ENCODE assay signal across 20 cellular contexts in the genomic region with DNA sequence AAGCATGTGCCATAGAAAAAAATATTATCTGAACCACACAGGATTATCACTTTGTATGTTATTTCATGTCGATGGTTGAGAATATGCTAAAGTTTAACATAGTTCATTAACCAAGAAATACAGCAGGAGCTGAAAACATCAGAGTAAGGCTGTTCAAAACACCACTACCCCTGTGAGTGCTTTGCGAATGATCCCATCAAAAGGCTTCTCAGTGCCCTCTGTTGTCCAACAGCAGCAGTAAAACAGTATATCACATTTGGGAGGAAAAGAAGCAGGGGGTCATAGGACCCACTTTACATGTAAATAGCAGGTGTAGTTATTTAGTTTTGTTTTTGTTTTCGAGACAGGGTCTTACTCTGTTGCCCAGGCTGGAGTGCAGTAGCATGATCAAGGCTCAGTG.
A peak's percentile ranks its signal among the peaks of the same experiment; 100 is the strongest.
DNase-seq lines count a peak whose midpoint lies in the region; ATAC-seq, FAIRE-seq and TF ChIP-seq lines count a peak whose summit lies in the region.
"Had no signal": no experiment of that assay in that cellular context is flagged by ENCODE, and none has a peak within 500 bp of the region (broad histone marks: within the 10 kb centered on the region; RNA-seq: fewer than 3 reads in every experiment).

No MANE protein-coding gene starts in this region.

- no peak for FAIRE-seq in frontal cortex (lab: Jason Lieb, UNC)
- FAIRE-seq: A549, G401.6, HTR-8/SVneo had no signal

- H3K36me3 Mint-ChIP-seq in CD4-positive, alpha-beta memory T cell = no peaks in the 10 kb centered on the region
- H3K36me3 Mint-ChIP-seq in GM23338 (ENCODE audit: low read depth) = no peaks in the 10 kb centered on the region
- no peaks in the 10 kb centered on the region for H3K36me3 Mint-ChIP-seq in neural progenitor cell
- H3K36me3 Mint-ChIP-seq: T-cell had no signal

- no peaks in the 10 kb centered on the region for H3K9me3 Mint-ChIP-seq in CD4-positive, alpha-beta memory T cell
- H3K9me3 Mint-ChIP-seq in GM23338 (no peaks in the 10 kb centered on the region), neural progenitor cell (no peaks in the 10 kb centered on the region)
- H3K9me3 Mint-ChIP-seq: T-cell had no signal

- POLR2A ChIA-PET in CD4-positive, alpha-beta memory T cell (lab: Charles Lee; ENCODE audit: partially characterized antibody) = no interaction called here

- no peaks in the 10 kb centered on the region for H3K27me3 ChIP-seq in CD4-positive, alpha-beta memory T cell (ENCODE audit: insufficient read depth, low read length)
- no peaks in the 10 kb centered on the region for H3K27me3 ChIP-seq in GM23338 (ENCODE audit: insufficient read depth)
- no peaks in the 10 kb centered on the region for H3K27me3 ChIP-seq in neural progenitor cell

- CTCF ChIA-PET in CD4-positive, alpha-beta memory T cell (lab: Charles Lee; ENCODE audit: partially characterized antibody) = interaction anchor here (0.7 to 4.0 kb wide), 10 partner anchors 12 to 396 kb away, joined by 3 to 22 read pairs (median 4); no protein-coding TSS in a partner anchor

- TF ChIP-seq CTCF in GM23338 (conservative IDR thresholded peaks at IDR 0.05; ENCODE audit: low read depth in 2 of 2) (peak; percentile 10 to 54; a peak in 2 of 4 replicates), VCaP (conservative IDR thresholded peaks at IDR 0.05) (peak; percentile 32), neural progenitor cell (IDR thresholded peaks at IDR 0.05) (peak; percentile 15)

- H4K20me1 ChIP-seq in GM23338 (replicated peaks; ENCODE audit: insufficient read depth) = no peaks in the 10 kb centered on the region
- no peaks in the 10 kb centered on the region for H4K20me1 ChIP-seq in neural progenitor cell (ENCODE audit: low read depth)

- intact Hi-C loops in CD4-positive, alpha-beta memory T cell (cut with micrococcal nuclease) = loop anchor here (1.0 to 10.0 kb wide), 2 partner anchors 217 to 397 kb away; no protein-coding TSS in a partner anchor

- H3K36me3 ChIP-seq in CD4-positive, alpha-beta memory T cell (ENCODE audit: insufficient read depth, low read length) = no peaks in the 10 kb centered on the region
- H3K36me3 ChIP-seq in GM23338 (ENCODE audit: insufficient read depth) (no peaks in the 10 kb centered on the region), neural progenitor cell (no peaks in the 10 kb centered on the region)

- no peak overlapping the region for H3K27ac ChIP-seq in CD4-positive, alpha-beta memory T cell (ENCODE audit: low read depth, low read length)
- no peak overlapping the region for H3K27ac ChIP-seq in GM23338 (ENCODE audit: low read depth)
- H3K27ac ChIP-seq in VCaP = no peak overlapping the region
- H3K27ac ChIP-seq in neural progenitor cell = no peak overlapping the region
- H3K27ac ChIP-seq: A549 had no signal

- no peaks in the 10 kb centered on the region for H3K9me3 ChIP-seq in CD4-positive, alpha-beta memory T cell (ENCODE audit: control insufficient read depth in 1 of 2, low read length in 2 of 2)
- no peaks in the 10 kb centered on the region for H3K9me3 ChIP-seq in neural progenitor cell (ENCODE audit: low read depth)
- H3K9me3 ChIP-seq: A549 had no signal

- H3K4me1 ChIP-seq in CD4-positive, alpha-beta memory T cell (ENCODE audit: insufficient read depth, low read length) = no peaks in the 10 kb centered on the region
- H3K4me1 ChIP-seq in GM23338 (ENCODE audit: insufficient read depth) (peaks cover 4% of the 10 kb centered on the region; the same call in 1 of the 2 replicates), neural progenitor cell (peaks cover 10% of the 10 kb centered on the region)
- H3K4me1 ChIP-seq: A549 had no signal

- no peaks in the 10 kb centered on the region for H3K79me2 ChIP-seq in GM23338 (replicated peaks; ENCODE audit: insufficient read depth)
- no peaks in the 10 kb centered on the region for H3K79me2 ChIP-seq in neural progenitor cell (ENCODE audit: low read depth)

- H3K9ac ChIP-seq in neural progenitor cell = no peak overlapping the region

- H3K27ac Mint-ChIP-seq in CD4-positive, alpha-beta memory T cell = peak overlapping the region in 1 of 7 donors; percentile 28
- no peak overlapping the region for H3K27ac Mint-ChIP-seq in GM23338
- H3K27ac Mint-ChIP-seq in neural progenitor cell = no peak overlapping the region
- H3K27ac Mint-ChIP-seq: T-cell had no signal

- H3K4me1 Mint-ChIP-seq in CD4-positive, alpha-beta memory T cell = peaks cover 0 to 4% (median 4%) of the 10 kb centered on the region in 4 donors
- H3K4me1 Mint-ChIP-seq in GM23338 (peaks cover 9% of the 10 kb centered on the region), neural progenitor cell (peaks cover 9% of the 10 kb centered on the region)

- H3K9me2 ChIP-seq in GM23338 (ENCODE audit: insufficient read depth) = 0 out of 2 replicates have a peak, but pooled peaks cover 6% of the 10 kb centered on the region

- no peak overlapping the region for H3K4me3 Mint-ChIP-seq in CD4-positive, alpha-beta memory T cell
- H3K4me3 Mint-ChIP-seq in GM23338 (no peak overlapping the region), neural progenitor cell (no peak overlapping the region)
- H3K4me3 Mint-ChIP-seq: T-cell had no signal

- peak in 3 of 5 donors; percentile 13 to 22 (median 19) for DNase-seq in CD4-positive, alpha-beta memory T cell
- DNase-seq in GM23338 (ENCODE audit: low spot score) = no peak
- DNase-seq in neural progenitor cell (ENCODE audit: low spot score) = no peak
- no peak for DNase-seq in NCI-H510A (lab: John Stamatoyannopoulos, UW)
- no peak for DNase-seq in frontal cortex (ENCODE audit: low spot score in 2 of 2)
- DNase-seq: AML-193, C1 segment of cervical spinal cord, H7, KBM-7, NCI-H1105 treated with DMSO at 0.1 percent for 48 hours, NCI-H1694, NCI-H2081, NCI-H2227 treated with DMSO at 0.1 percent for 48 hours, NCI-H69 had no signal

- ATAC-seq in GM23338 (no peak), HG03108 (IDR thresholded peaks at IDR 0.05; ENCODE audit: unreplicated experiment) (no peak)
- ATAC-seq: A549 had no signal

- H3K4me2 ChIP-seq in GM23338 (no peak overlapping the region), neural progenitor cell (no peak overlapping the region)
- H3K4me2 ChIP-seq: A549 had no signal

- H3K4me3 ChIP-seq in CD4-positive, alpha-beta memory T cell (ENCODE audit: low read length in 2 of 2) = no peak overlapping the region
- H3K4me3 ChIP-seq in GM23338 = no peak overlapping the region
- no peak overlapping the region for H3K4me3 ChIP-seq in neural progenitor cell
- H3K4me3 ChIP-seq: A549 had no signal

- no peaks in the 10 kb centered on the region for H3F3A ChIP-seq in GM23338 (replicated peaks; ENCODE audit: low read depth)
- no peaks in the 10 kb centered on the region for H3F3A ChIP-seq in neural progenitor cell (ENCODE audit: low read depth)

- H3K27me3 Mint-ChIP-seq in CD4-positive, alpha-beta memory T cell = peaks cover 0 to 3% of the 10 kb centered on the region in 2 donors
- H3K27me3 Mint-ChIP-seq in GM23338 (ENCODE audit: insufficient read depth, low read depth, poor library complexity) (no peaks in the 10 kb centered on the region), neural progenitor cell (ENCODE audit: insufficient read depth, low read depth) (peaks cover 4% of the 10 kb centered on the region)

- H2AFZ ChIP-seq in GM23338 = no peak overlapping the region
- H2AFZ ChIP-seq in neural progenitor cell (replicated peaks) = no peak overlapping the region

TF ChIP-seq in GM23338, 12 proteins besides CTCF, POLR2A, EP300 and RAD21 (continues in another document):
- TF ChIP-seq EZH2phosphoT487 (IDR thresholded peaks at IDR 0.05; ENCODE audit: unreplicated experiment) (no peak), POLR2AphosphoS5 (IDR thresholded peaks at IDR 0.05; ENCODE audit: low read depth) (no peak), ZNF114 (CRISPR knock-in tag; IDR thresholded peaks at IDR 0.05) (no peak), ZNF331 (CRISPR knock-in tag; IDR thresholded peaks at IDR 0.05; ENCODE audit: low read depth) (no peak), EZH2 (IDR thresholded peaks at IDR 0.05; ENCODE audit: low read depth, unreplicated experiment) (no peak), JUNB (IDR thresholded peaks at IDR 0.05; ENCODE audit: unreplicated experiment) (no peak), CREB1 (CRISPR knock-in tag; IDR thresholded peaks at IDR 0.05; ENCODE audit: low read depth) (no peak), STAT1 (IDR thresholded peaks at IDR 0.05; ENCODE audit: unreplicated experiment) (no peak), NANOG (IDR thresholded peaks at IDR 0.05; ENCODE audit: borderline replicate concordance) (no peak)
- TF ChIP-seq, protein P1, sequence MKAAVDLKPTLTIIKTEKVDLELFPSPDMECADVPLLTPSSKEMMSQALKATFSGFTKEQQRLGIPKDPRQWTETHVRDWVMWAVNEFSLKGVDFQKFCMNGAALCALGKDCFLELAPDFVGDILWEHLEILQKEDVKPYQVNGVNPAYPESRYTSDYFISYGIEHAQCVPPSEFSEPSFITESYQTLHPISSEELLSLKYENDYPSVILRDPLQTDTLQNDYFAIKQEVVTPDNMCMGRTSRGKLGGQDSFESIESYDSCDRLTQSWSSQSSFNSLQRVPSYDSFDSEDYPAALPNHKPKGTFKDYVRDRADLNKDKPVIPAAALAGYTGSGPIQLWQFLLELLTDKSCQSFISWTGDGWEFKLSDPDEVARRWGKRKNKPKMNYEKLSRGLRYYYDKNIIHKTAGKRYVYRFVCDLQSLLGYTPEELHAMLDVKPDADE (IDR thresholded peaks at IDR 0.05) = no peak

Comparison
In these comparisons a context has a peak if more than half of its experiments do, and no peak if none do; other contexts are left out.
1. DNase-seq: peak in CD4-positive, alpha-beta memory T cell (3 of 5); none in GM23338 (single experiment), neural progenitor cell (single experiment), NCI-H510A (single experiment) and frontal cortex (0 of 2).
2. Peak in every context shown above with its lines, with median percentiles within 50 percentile points of each other: CTCF ChIP-seq.